Comparison of ENCODE assay signal across 16 cellular contexts in the genomic region with DNA sequence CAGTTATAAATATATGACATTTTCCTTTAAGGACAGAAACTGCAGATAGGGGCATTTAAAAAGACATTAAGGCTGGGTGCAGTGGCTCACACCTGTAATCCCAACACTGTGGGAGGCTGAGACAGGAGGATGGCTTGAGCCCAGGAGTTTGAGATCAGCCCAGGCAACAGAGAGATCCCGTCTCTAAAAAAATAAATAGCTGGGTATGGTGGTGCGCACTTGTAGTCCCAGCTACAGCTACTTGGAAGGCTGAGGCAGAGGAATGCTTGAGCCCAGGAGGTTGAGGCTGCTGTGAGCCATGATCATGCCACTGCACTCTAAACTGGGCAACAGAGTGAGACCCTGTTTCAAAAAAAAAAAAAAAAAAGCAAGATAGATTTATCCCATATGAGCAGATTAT.
DNase-seq lines count a peak whose midpoint lies in the region; ATAC-seq and TF ChIP-seq lines count a peak whose summit lies in the region.
"Had no signal": no experiment of that assay in that cellular context is flagged by ENCODE, and none has a peak within 500 bp of the region (broad histone marks: within the 10 kb centered on the region; RNA-seq: fewer than 3 reads in every experiment).

No MANE protein-coding gene starts in this region.

- intact Hi-C loops in ascending aorta (cut with DNase I): loop anchor here (2.0 kb wide), 1 partner anchor 35 kb away; no protein-coding TSS in a partner anchor
- intact Hi-C loops in lower lobe of right lung (cut with DNase I): no loop called here

- ATAC-seq in lower lobe of right lung: no peak
- ATAC-seq in stimulated activated naive B cell treated with anti-CD40 and anti-IgM and Interleukin-4, amounts not matched to agents 10 μg/mL and 1 μg/mL and 100 μg/mL, for 72 hours (replicated peaks): no peak
- no peak for ATAC-seq in GM18867 (IDR thresholded peaks at IDR 0.05; ENCODE audit: unreplicated experiment)
- ATAC-seq: activated CD8-positive, alpha-beta T cell treated with anti-CD3 and anti-CD28 coated beads for 36 hours had no signal

- H3K4me3 ChIP-seq in ascending aorta (no peak overlapping the region), lower lobe of right lung (no peak overlapping the region)

- peaks cover 88% of the 10 kb centered on the region for H3K4me1 Mint-ChIP-seq in HFFc6 (ENCODE audit: low read depth)
- H3K4me1 Mint-ChIP-seq in stimulated activated naive B cell treated with anti-CD40 and anti-IgM and Interleukin-4, amounts not matched to agents 10 μg/mL and 1 μg/mL and 100 μg/mL, for 72 hours: no peaks in the 10 kb centered on the region

- H3K27ac ChIP-seq in ascending aorta (peak overlapping the region; percentile 81 to 93), lower lobe of right lung (peak overlapping the region; percentile 2)

- H3K27me3 ChIP-seq in ascending aorta (no peaks in the 10 kb centered on the region), lower lobe of right lung (ENCODE audit: low read depth) (no peaks in the 10 kb centered on the region)

- H3K9me3 ChIP-seq in ascending aorta: no peaks in the 10 kb centered on the region
- no peaks in the 10 kb centered on the region for H3K9me3 ChIP-seq in lower lobe of right lung

- peaks cover 16% of the 10 kb centered on the region for H3K36me3 Mint-ChIP-seq in HFFc6 (ENCODE audit: low read depth)
- no peaks in the 10 kb centered on the region for H3K36me3 Mint-ChIP-seq in stimulated activated naive B cell treated with anti-CD40 and anti-IgM and Interleukin-4, amounts not matched to agents 10 μg/mL and 1 μg/mL and 100 μg/mL, for 72 hours

- H3K4me1 ChIP-seq in ascending aorta (peaks cover 13 to 47% of the 10 kb centered on the region in 2 donors), lower lobe of right lung (peaks cover 60% of the 10 kb centered on the region)

- H3K27ac Mint-ChIP-seq in HFFc6: peak overlapping the region; percentile 99
- H3K27ac Mint-ChIP-seq in stimulated activated naive B cell treated with anti-CD40 and anti-IgM and Interleukin-4, amounts not matched to agents 10 μg/mL and 1 μg/mL and 100 μg/mL, for 72 hours: peak overlapping the region; percentile 47
- H3K27ac Mint-ChIP-seq: activated CD8-positive, alpha-beta T cell treated with anti-CD3 and anti-CD28 coated beads for 36 hours had no signal

- peaks cover 36% of the 10 kb centered on the region for H3K27me3 Mint-ChIP-seq in HFFc6 (ENCODE audit: insufficient read depth)
- no peaks in the 10 kb centered on the region for H3K27me3 Mint-ChIP-seq in stimulated activated naive B cell treated with anti-CD40 and anti-IgM and Interleukin-4, amounts not matched to agents 10 μg/mL and 1 μg/mL and 100 μg/mL, for 72 hours
- H3K27me3 Mint-ChIP-seq: activated CD8-positive, alpha-beta T cell treated with anti-CD3 and anti-CD28 coated beads for 36 hours had no signal

- peaks cover 5% of the 10 kb centered on the region; the same call in 1 of the 2 replicates for H3K9me3 Mint-ChIP-seq in HFFc6
- H3K9me3 Mint-ChIP-seq in stimulated activated naive B cell treated with anti-CD40 and anti-IgM and Interleukin-4, amounts not matched to agents 10 μg/mL and 1 μg/mL and 100 μg/mL, for 72 hours: no peaks in the 10 kb centered on the region
- H3K9me3 Mint-ChIP-seq: activated CD8-positive, alpha-beta T cell treated with anti-CD3 and anti-CD28 coated beads for 36 hours had no signal

- peak overlapping the region; percentile 44 for H3K4me3 Mint-ChIP-seq in HFFc6
- H3K4me3 Mint-ChIP-seq in stimulated activated naive B cell treated with anti-CD40 and anti-IgM and Interleukin-4, amounts not matched to agents 10 μg/mL and 1 μg/mL and 100 μg/mL, for 72 hours: no peak overlapping the region
- H3K4me3 Mint-ChIP-seq: activated CD8-positive, alpha-beta T cell treated with anti-CD3 and anti-CD28 coated beads for 36 hours had no signal

- TF ChIP-seq CTCF in HFFc6 (IDR thresholded peaks at IDR 0.05) (no peak), ascending aorta (IDR thresholded peaks at IDR 0.05) (no peak), lower lobe of right lung (IDR thresholded peaks at IDR 0.05) (no peak)

- H3K36me3 ChIP-seq in ascending aorta (peaks cover 0 to 5% of the 10 kb centered on the region in 2 donors), lower lobe of right lung (no peaks in the 10 kb centered on the region)

- no peak for DNase-seq in HFFc6
- DNase-seq in ascending aorta (ENCODE audit: low spot score in 2 of 2): peak in 1 of 2 donors; percentile 52
- DNase-seq in lower lobe of right lung: no peak
- DNase-seq in stimulated activated naive B cell treated with anti-CD40 and anti-IgM and Interleukin-4, amounts not matched to agents 10 μg/mL and 1 μg/mL and 100 μg/mL, for 72 hours: no peak
- no peak for DNase-seq in NOMO-1 (lab: John Stamatoyannopoulos, UW; ENCODE audit: unreplicated experiment in 2 of 2)
- no peak for DNase-seq in NCI-H446 (lab: John Stamatoyannopoulos, UW)
- DNase-seq in central memory CD4-positive, alpha-beta T cell: no peak
- DNase-seq: activated CD8-positive, alpha-beta T cell treated with anti-CD3 and anti-CD28 coated beads for 36 hours; activated gamma-delta T cell; caudate nucleus; KBM-7; midbrain; NCI-H1436; NCI-H524 treated with DMSO at 0.1 percent for 48 hours; retina had no signal
